ENCODE assay signal across 7 cellular contexts in genomic region chr7:134593530-134594392, GRCh38. TPM values are rescaled to one million over a fixed set of nuclear protein-coding genes. Genes with fewer than 3 reads are reported as not detected.
A peak's percentile ranks its signal among the peaks of the same experiment; 100 is the strongest.
DNase-seq lines count a peak whose midpoint lies in the region; ATAC-seq and TF ChIP-seq lines count a peak whose summit lies in the region.

No MANE protein-coding gene starts in this region.

- H3K4me1 ChIP-seq in transverse colon: peaks cover 4 to 10% (median 7%) of the 10 kb centered on the region in 4 donors

- H3K27ac ChIP-seq in transverse colon: peak overlapping the region; percentile 27 to 77 (median 71)

- no peaks in the 10 kb centered on the region for H3K27me3 ChIP-seq in transverse colon

- H3K4me3 ChIP-seq in NB4 (ENCODE audit: low read depth, low read length) (no peak overlapping the region), transverse colon (no peak overlapping the region)

- TF ChIP-seq CTCF in NB4 (IDR thresholded peaks at IDR 0.05; ENCODE audit: low read depth, low read length) (no peak), transverse colon (IDR thresholded peaks at IDR 0.05) (no peak)

- intact Hi-C loops in transverse colon (cut with DNase I; ENCODE audit: low total_unique reads): no loop called here

- WGBS in transverse colon (ENCODE audit: low coverage in 1 of 2), 2 donors: 37 to 62% methylated on average over 3 to 8 of the region's 8 CpGs

- H3K36me3 ChIP-seq in transverse colon: no peaks in the 10 kb centered on the region

- in situ Hi-C loops in transverse colon (cut with MboI; ENCODE audit: low pct_ligation_motif_present in 1 of 4, low pct_unique_long_range_greater_than_20kb in 1 of 4, low sequenced_read_pairs in 3 of 4): no loop called here

- DNase-seq in NB4 (ENCODE audit: low read depth): peak; percentile 47
- DNase-seq in dedifferentiated amniotic fluid mesenchymal stem cell (ENCODE audit: extremely low spot score): peak; percentile 93
- peak; percentile 92 to 95 for DNase-seq in lung microvascular endothelial cell (ENCODE audit: low read depth in 2 of 2)
- DNase-seq in transverse colon: peak; percentile 41

- TF ChIP-seq POLR2A in NB4 (IDR thresholded peaks at IDR 0.05; ENCODE audit: extremely low read depth, insufficient read length) (no peak), transverse colon (IDR thresholded peaks at IDR 0.05) (no peak)

- no peak for TF ChIP-seq EP300 in transverse colon (IDR thresholded peaks at IDR 0.05; ENCODE audit: low read depth)

- ATAC-seq in HG03095 (IDR thresholded peaks at IDR 0.05; ENCODE audit: unreplicated experiment) (no peak), GM18873 (IDR thresholded peaks at IDR 0.05; ENCODE audit: low FRiP score, unreplicated experiment) (no peak), HG03108 (IDR thresholded peaks at IDR 0.05; ENCODE audit: unreplicated experiment) (no peak)

- H3K9me3 ChIP-seq in transverse colon: no peaks in the 10 kb centered on the region

RNA-seq across cellular contexts. Expression of gene AKR1B15, which starts 44.9 kb away (rescaled TPM):
- total RNA-seq in lung microvascular endothelial cell (not detected in 2 replicates), transverse colon (under 1 TPM in 1 of 4 donors, not detected in 3; 0.48 TPM)

RNA-seq across cellular contexts. Expression of gene BPGM, which starts 52.9 kb away (rescaled TPM):
- 10.9 and 12.6 TPM in 2 replicates for total RNA-seq in lung microvascular endothelial cell
- 10 to 100 TPM in 2 of 4 donors, 1 to 10 TPM in 1, under 1 TPM in 1; 0.40 to 13.2 (median 7.2) TPM for total RNA-seq in transverse colon

Comparison
In these comparisons a context has a peak if more than half of its experiments do, and no peak if none do; other contexts are left out.
1. DNase-seq: peak in every context shown above with its lines; median percentile 94 in lung microvascular endothelial cell; 93 in dedifferentiated amniotic fluid mesenchymal stem cell; 47 in NB4; 41 in transverse colon.